ENCODE assay signal across 8 cellular contexts in genomic region chr9:132268725-132269352, GRCh38.
A peak's percentile ranks its signal among the peaks of the same experiment; 100 is the strongest.
DNase-seq lines count a peak whose midpoint lies in the region; ATAC-seq, FAIRE-seq and TF ChIP-seq lines count a peak whose summit lies in the region.

No MANE protein-coding gene starts in this region.

- no peaks in the 10 kb centered on the region for H3K4me1 ChIP-seq in NT2/D1 (ENCODE audit: insufficient read depth, insufficient read length)

- H3K9ac ChIP-seq in NT2/D1 (ENCODE audit: insufficient read length, low read depth), result no peak overlapping the region

- no peaks in the 10 kb centered on the region for H3K27me3 Mint-ChIP-seq in natural killer cell (ENCODE audit: low read depth in 2 of 2)

- H3K27me3 ChIP-seq in NT2/D1 (ENCODE audit: insufficient read depth, insufficient read length), result no peaks in the 10 kb centered on the region

- intact Hi-C loops in natural killer cell (cut with micrococcal nuclease), result loop anchor here (1.0 kb wide), 1 partner anchor 507 kb away; no protein-coding TSS in a partner anchor

- H3K9me3 ChIP-seq in NT2/D1 (ENCODE audit: insufficient read depth, low read length), result no peaks in the 10 kb centered on the region

- TF ChIP-seq CTCF in C4-2B (conservative IDR thresholded peaks at IDR 0.05) (peak; percentile 98), natural killer cell (IDR thresholded peaks at IDR 0.05) (peak; percentile 99)

- H3K27ac Mint-ChIP-seq in natural killer cell, result peak overlapping the region; percentile 43 to 62

- ATAC-seq in natural killer cell, result peak; percentile 70 to 82 (median 75)

- peaks cover 0 to 5% of the 10 kb centered on the region in 2 donors for H3K4me1 Mint-ChIP-seq in natural killer cell

- H3K9me3 Mint-ChIP-seq in natural killer cell, result no peaks in the 10 kb centered on the region

- peak overlapping the region; percentile 58 for H3K27ac ChIP-seq in C4-2B

- no peak overlapping the region for H3K4me3 Mint-ChIP-seq in natural killer cell

- H3K4me3 ChIP-seq in NT2/D1 (ENCODE audit: insufficient read length, low read depth), result no peak overlapping the region

- FAIRE-seq in HTR-8/SVneo (lab: Jason Lieb, UNC), result no peak

- H3K36me3 Mint-ChIP-seq in natural killer cell, result no peaks in the 10 kb centered on the region

- H3K36me3 ChIP-seq in NT2/D1 (ENCODE audit: insufficient read depth, insufficient read length, low read length), result peaks cover 86% of the 10 kb centered on the region

- DNase-seq in HTR-8/SVneo (ENCODE audit: insufficient read length, low spot score), result peak; percentile 50
- peak; percentile 59 for DNase-seq in NT2/D1 (ENCODE audit: low read depth, low spot score)
- DNase-seq in activated CD8-positive, alpha-beta memory T cell treated with anti-CD3 and anti-CD28 coated beads, Interleukin-2, amount 50 U/mL, for 4 hours, result peak; percentile 74
- DNase-seq in epidermal melanocyte (ENCODE audit: insufficient read length, low spot score), result peak; percentile 67
- peak; percentile 65 for DNase-seq in natural killer cell
- peak; percentile 54 for DNase-seq in stimulated activated naive CD4-positive, alpha-beta T cell treated with Interleukin-2 at 50 U/mL for 16 hours (lab: John Stamatoyannopoulos, UW)
- no peak for DNase-seq in GOT3 (lab: John Stamatoyannopoulos, UW)
